Comparison of ENCODE assay signal across 17 cellular contexts in the genomic region with DNA sequence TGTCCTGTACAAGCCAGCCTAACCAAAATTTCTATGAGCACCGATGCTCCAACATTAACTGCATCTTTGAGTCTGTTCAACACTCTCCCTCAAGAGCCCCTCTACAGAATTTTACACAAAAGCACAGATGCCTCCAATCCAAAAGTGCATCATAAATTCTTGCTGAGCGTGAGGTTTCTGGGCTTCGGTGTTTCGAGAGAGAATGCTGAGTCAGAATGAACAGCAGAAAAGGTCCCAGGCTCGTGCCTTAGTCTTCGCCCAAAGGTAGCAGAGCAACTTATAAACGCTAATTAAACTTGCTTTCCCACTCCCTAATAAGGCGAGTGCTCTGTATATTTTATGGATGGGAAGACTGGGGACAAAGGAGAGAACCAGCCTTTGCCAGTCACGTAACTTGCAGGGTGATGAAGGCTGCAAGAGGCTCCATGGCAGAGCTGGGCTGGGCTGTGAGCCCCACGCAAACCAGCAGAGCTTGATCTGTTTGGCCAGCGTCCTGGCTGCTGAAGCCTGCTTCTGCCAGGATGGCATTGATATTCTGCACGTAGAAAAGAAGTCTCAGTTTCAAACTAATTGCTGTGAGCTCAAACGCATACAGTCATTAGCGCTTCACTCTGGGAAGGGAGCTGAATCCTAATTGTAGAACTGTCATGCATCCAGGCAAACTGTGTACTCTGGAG.
DNase-seq lines count a peak whose midpoint lies in the region; ATAC-seq, FAIRE-seq and TF ChIP-seq lines count a peak whose summit lies in the region.
"Had no signal": no experiment of that assay in that cellular context is flagged by ENCODE, and none has a peak within 500 bp of the region (broad histone marks: within the 10 kb centered on the region; RNA-seq: fewer than 3 reads in every experiment).

No MANE protein-coding gene starts in this region.

- TF ChIP-seq RAD21 in H1 (IDR thresholded peaks at IDR 0.05 in 1 of 2, conservative IDR thresholded peaks at IDR 0.05 in 1 of 2; ENCODE audit: low read depth in 2 of 2, low read length in 2 of 2), result no peak

- H4K8ac ChIP-seq in H1 (ENCODE audit: extremely low read depth, insufficient read depth, low read length), result no peak overlapping the region

- TF ChIP-seq CTCF in PC-9 (conservative IDR thresholded peaks at IDR 0.05) (no peak), H1 (IDR thresholded peaks at IDR 0.05; ENCODE audit: control extremely low read depth in 1 of 3, insufficient read depth in 1 of 3, low read depth in 1 of 3, low read length in 3 of 3) (no peak)

- H3F3A ChIP-seq in PC-9 (ENCODE audit: insufficient read depth, low read depth), result no peaks in the 10 kb centered on the region

- no peak overlapping the region for H2BK5ac ChIP-seq in H1 (ENCODE audit: low read depth, low read length)

- no peaks in the 10 kb centered on the region for H4K20me1 ChIP-seq in PC-9 (ENCODE audit: insufficient read depth)
- H4K20me1 ChIP-seq in H1 (replicated peaks in 1 of 2; ENCODE audit: control insufficient read depth in 1 of 2, insufficient read depth in 2 of 2, low read length in 2 of 2), result no peaks in the 10 kb centered on the region

- no peak overlapping the region for H2AK5ac ChIP-seq in H1 (ENCODE audit: low read depth, low read length)

- peak overlapping the region; percentile 64 for H3K4ac ChIP-seq in H1 (replicated peaks; ENCODE audit: insufficient read length, low read depth, low read length)

- H3K23me2 ChIP-seq in H1 (ENCODE audit: low read depth, low read length), result no peaks in the 10 kb centered on the region; the same call in 1 of the 2 replicates

- H2AFZ ChIP-seq in PC-9, result no peak overlapping the region; the same call in 1 of the 2 replicates
- H2AFZ ChIP-seq in H1 (ENCODE audit: low read length), result peak overlapping the region; percentile 18; the same call in 1 of the 2 replicates

- intact Hi-C loops in PC-9 (cut with micrococcal nuclease; ENCODE audit: unreplicated experiment), result no loop called here

- H3K79me2 ChIP-seq in PC-9 (ENCODE audit: low read depth) (no peaks in the 10 kb centered on the region), H1 (ENCODE audit: control insufficient read depth in 1 of 2, insufficient read depth in 2 of 2, low read length in 2 of 2) (no peaks in the 10 kb centered on the region)

- no peak overlapping the region for H2BK120ac ChIP-seq in H1 (replicated peaks; ENCODE audit: low read depth, low read length)

- H3K27me3 ChIP-seq in PC-9 (ENCODE audit: insufficient read depth, low read depth) (peaks cover 6% of the 10 kb centered on the region; the same call in 1 of the 2 replicates), H1 (replicated peaks in 1 of 4; ENCODE audit: control insufficient read depth in 3 of 4, extremely low read depth in 1 of 4, insufficient read depth in 3 of 4, low read length in 3 of 4) (no peaks in the 10 kb centered on the region)

- TF ChIP-seq POLR2A in H1 (IDR thresholded peaks at IDR 0.05; ENCODE audit: control extremely low read depth in 1 of 2, low read depth in 2 of 2, low read length in 2 of 2) (no peak), GM12891 (IDR thresholded peaks at IDR 0.05; ENCODE audit: low read depth, low read length) (no peak)

- DNase-seq in Daoy (ENCODE audit: low read depth) (peak; percentile 19), PC-9 (no peak), H1 (ENCODE audit: low read depth in 1 of 2, low spot score in 2 of 2) (no peak), occipital lobe (lab: John Stamatoyannopoulos, UW) (peak; percentile 18), GM12891 (ENCODE audit: insufficient read length, low spot score) (no peak), GM19238 (ENCODE audit: insufficient read length, low spot score) (no peak), glomerular visceral epithelial cell (ENCODE audit: extremely low spot score) (no peak)
- DNase-seq: ACHN; CD4-positive, alpha-beta memory T cell; DND-41; GF-D8; NCI-H146; NCI-H226; NCI-H526 treated with DMSO at 0.1 percent for 48 hours had no signal

- H3K9ac ChIP-seq in H1 (replicated peaks in 1 of 4; ENCODE audit: extremely low read depth in 1 of 4, low read depth in 3 of 4, low read length in 3 of 4), result no peak overlapping the region

- WGBS in H1 (ENCODE audit: extremely low coverage in 1 of 2, insufficient coverage in 1 of 2, insufficient read length in 1 of 2, insufficient replicate concordance in 2 of 2, low coverage in 1 of 2, low lambda C conversion rate in 2 of 2, missing lambda C conversion rate in 1 of 2), 2 experiments, result 89% methylated on average over 14 of the region's 14 CpGs; no CpG with 5 or more reads in 1 of the 2 experiments

- POLR2A ChIA-PET in PC-9 (lab: Charles Lee; ENCODE audit: unreplicated experiment), result no interaction called here
- POLR2A ChIA-PET in H1 (lab: Charles Lee; ENCODE audit: partially characterized antibody), result interaction anchor here (0.6 kb wide), 2 partner anchors 464 to 672 kb away, joined by 3 read pairs; no protein-coding TSS in a partner anchor

- H3K27ac ChIP-seq in PC-9 (no peak overlapping the region), H1 (ENCODE audit: low read depth, low read length) (no peak overlapping the region)

- no TSS peak for BruUV-seq in PC-9 (replicated peaks; lab: Mats Ljungman, UMichigan)

- H3K56ac ChIP-seq in H1 (replicated peaks; ENCODE audit: insufficient read length, low read depth, low read length), result no peak overlapping the region

- H2BK20ac ChIP-seq in H1 (ENCODE audit: low read length), result no peak overlapping the region

- H4K91ac ChIP-seq in H1 (replicated peaks; ENCODE audit: insufficient read length, low read length), result no peak overlapping the region

- ATAC-seq in GM18861 (IDR thresholded peaks at IDR 0.05; ENCODE audit: unreplicated experiment), result no peak
- ATAC-seq: HCT116, Right ventricle myocardium inferior had no signal

- H3K4me3 ChIP-seq in PC-9, result no peak overlapping the region
- no peak overlapping the region for H3K4me3 ChIP-seq in H1 (ENCODE audit: extremely low read depth in 1 of 4, insufficient read depth in 2 of 4, low read depth in 3 of 4, low read length in 4 of 4)

- CTCF ChIA-PET in PC-9 (lab: Charles Lee) (no interaction called here), H1 (lab: Charles Lee; ENCODE audit: partially characterized antibody) (interaction anchor here (0.8 to 1.3 kb wide), 3 partner anchors 92 to 200 kb away, joined by 3 to 4 read pairs (median 3); no protein-coding TSS in a partner anchor)

- H4K5ac ChIP-seq in H1 (ENCODE audit: insufficient read length, low read depth, low read length), result no peak overlapping the region

- no peak for TF ChIP-seq EP300 in H1 (IDR thresholded peaks at IDR 0.05; ENCODE audit: borderline replicate concordance in 1 of 2, low read depth in 2 of 2, low read length in 2 of 2)

- H3K79me1 ChIP-seq in H1 (ENCODE audit: low read depth, low read length), result no peaks in the 10 kb centered on the region

- no peaks in the 10 kb centered on the region for H3K9me2 ChIP-seq in PC-9 (ENCODE audit: insufficient read depth)

- no peak overlapping the region for H3K23ac ChIP-seq in H1 (ENCODE audit: insufficient read length)

- H2BK12ac ChIP-seq in H1 (ENCODE audit: low read depth, low read length), result 0 out of 2 replicates have a peak overlapping the region, but pooled peaks have one; percentile 17

- H3K4me1 ChIP-seq in PC-9 (replicated peaks; ENCODE audit: insufficient read depth) (no peaks in the 10 kb centered on the region), H1 (replicated peaks in 1 of 4; ENCODE audit: control insufficient read depth in 3 of 4, insufficient read depth in 4 of 4, low read length in 3 of 4) (no peaks in the 10 kb centered on the region)

- H3K14ac ChIP-seq in H1 (ENCODE audit: insufficient read length), result no peak overlapping the region

- H3K18ac ChIP-seq in H1 (ENCODE audit: extremely low read depth, low read length), result no peak overlapping the region

- H3K9me3 ChIP-seq in PC-9 (ENCODE audit: insufficient read depth, low read depth) (no peaks in the 10 kb centered on the region), H1 (ENCODE audit: insufficient read depth in 2 of 2, low read depth in 1 of 2, low read length in 1 of 2) (no peaks in the 10 kb centered on the region)

- FAIRE-seq in H1 (lab: Jason Lieb, UNC) (no peak), GM12891 (lab: Jason Lieb, UNC) (no peak)

- H2BK15ac ChIP-seq in H1 (ENCODE audit: low read length), result no peak overlapping the region

- H3K36me3 ChIP-seq in PC-9 (ENCODE audit: low read depth) (no peaks in the 10 kb centered on the region), H1 (ENCODE audit: control insufficient read depth in 2 of 4, insufficient read depth in 4 of 4, low read length in 3 of 4) (no peaks in the 10 kb centered on the region)

- H3K4me2 ChIP-seq in PC-9 (peak overlapping the region; percentile 10; the same call in 1 of the 2 replicates), H1 (ENCODE audit: insufficient read depth in 1 of 2, low read depth in 2 of 2, low read length in 2 of 2) (no peak overlapping the region)

TF ChIP-seq in H1, 55 proteins besides CTCF, POLR2A, EP300 and RAD21:
- TF ChIP-seq BACH1 (IDR thresholded peaks at IDR 0.05; ENCODE audit: low read length) (peak; percentile 47; the same call in 1 of the 2 replicates), HDAC2 (IDR thresholded peaks at IDR 0.05; ENCODE audit: borderline replicate concordance in 1 of 2, low read depth in 2 of 2, low read length in 2 of 2) (no peak)

TF ChIP-seq in GM12891, 5 proteins besides CTCF, POLR2A, EP300 and RAD21:
- TF ChIP-seq PAX5 (IDR thresholded peaks at IDR 0.05; ENCODE audit: insufficient read depth, low read length, severe bottlenecking) (no peak), POLR2AphosphoS5 (IDR thresholded peaks at IDR 0.05; ENCODE audit: low read depth, low read length) (no peak), POU2F2 (IDR thresholded peaks at IDR 0.05; ENCODE audit: low read depth, low read length) (no peak), TAF1 (IDR thresholded peaks at IDR 0.05; ENCODE audit: low read depth, low read length) (no peak), SPI1 (IDR thresholded peaks at IDR 0.05; ENCODE audit: low read depth, low read length) (no peak)

Comparison
In these comparisons a context has a peak if more than half of its experiments do, and no peak if none do; other contexts are left out.
1. DNase-seq: peak in Daoy (single experiment) and occipital lobe (single experiment); none in PC-9 (0 of 2), H1 (0 of 2), GM12891 (single experiment), GM19238 (single experiment) and glomerular visceral epithelial cell (single experiment).